ENCODE assay signal across 8 cellular contexts in the genomic region with DNA sequence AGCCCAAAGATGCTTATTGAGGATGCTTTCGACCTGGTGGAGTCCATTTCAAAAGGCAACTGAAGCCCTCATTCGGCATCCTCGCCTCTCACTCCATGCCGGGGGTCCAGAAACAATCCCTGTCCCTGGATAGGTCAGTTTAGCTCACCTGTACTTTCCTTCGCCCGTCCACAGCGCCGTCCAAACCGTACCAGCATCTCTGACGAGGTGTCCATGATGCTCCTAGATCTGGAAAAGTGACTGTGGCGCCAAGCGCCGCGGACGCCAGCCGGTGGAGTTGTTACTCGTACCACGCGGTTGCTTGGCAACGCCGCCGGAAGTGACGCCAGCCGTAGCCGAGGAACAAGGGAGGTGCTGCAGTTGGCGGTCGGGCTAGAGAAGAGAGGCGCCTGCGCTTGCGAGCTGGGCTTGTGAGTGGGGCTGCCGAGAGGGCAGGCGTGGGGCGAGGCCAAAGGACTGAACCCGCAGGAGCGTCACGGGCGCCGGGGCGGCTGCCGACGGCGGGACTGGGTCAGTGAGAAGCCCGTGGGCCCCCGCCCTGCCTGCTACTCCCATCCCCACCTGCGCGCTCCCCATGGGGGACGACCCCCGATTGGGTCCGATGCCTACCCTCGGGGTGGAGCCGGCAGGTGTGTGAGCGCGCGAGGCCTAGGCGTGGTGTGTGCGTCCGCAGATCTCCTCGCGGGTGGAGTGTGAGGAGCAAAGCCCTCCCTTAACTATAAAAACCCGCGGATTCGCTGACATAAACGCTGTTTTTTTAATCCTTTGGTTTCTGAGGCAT. TPM values are rescaled to one million over a fixed set of nuclear protein-coding genes. Genes with fewer than 3 reads are reported as not detected.
DNase-seq lines count a peak whose midpoint lies in the region; ATAC-seq, FAIRE-seq and TF ChIP-seq lines count a peak whose summit lies in the region.

A gene with protein sequence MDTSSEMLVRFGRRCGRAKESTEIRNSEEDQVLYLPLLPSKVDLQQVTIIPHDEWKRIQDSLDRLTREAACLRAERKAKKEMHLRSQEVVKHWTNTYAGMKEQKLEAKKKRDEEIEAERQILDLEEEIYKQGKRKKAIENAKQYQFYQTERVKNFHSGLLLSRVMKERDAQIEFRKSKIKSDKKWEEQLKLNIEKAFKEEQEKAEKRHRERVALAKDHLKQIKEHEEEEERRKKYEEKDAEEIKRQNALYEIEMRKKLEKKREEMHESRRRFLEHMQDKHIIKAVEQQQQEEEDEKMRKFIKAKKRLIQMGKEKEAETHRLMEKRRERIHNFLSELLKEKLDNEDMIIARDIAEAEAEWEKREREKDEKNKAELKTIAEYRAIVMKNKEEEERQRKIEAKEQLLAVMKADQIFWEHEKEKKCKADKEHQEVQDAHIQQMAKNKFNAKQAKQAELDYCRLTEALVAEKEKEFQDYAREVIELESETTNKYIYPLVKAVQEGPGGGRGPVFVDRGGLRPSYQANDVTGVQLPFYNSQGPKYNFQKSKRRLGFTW (minus strand): TSS at position 293 of the 781 bp plus-strand sequence. CDS start 78 bp downstream, at position 215.
A gene with protein sequence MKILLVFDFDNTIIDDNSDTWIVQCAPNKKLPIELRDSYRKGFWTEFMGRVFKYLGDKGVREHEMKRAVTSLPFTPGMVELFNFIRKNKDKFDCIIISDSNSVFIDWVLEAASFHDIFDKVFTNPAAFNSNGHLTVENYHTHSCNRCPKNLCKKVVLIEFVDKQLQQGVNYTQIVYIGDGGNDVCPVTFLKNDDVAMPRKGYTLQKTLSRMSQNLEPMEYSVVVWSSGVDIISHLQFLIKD (plus strand): TSS at position 357 of the 781 bp plus-strand sequence. CDS start 6,503 bp downstream, outside the sequence.

- peaks cover 5% of the 10 kb centered on the region for H3K36me3 ChIP-seq in adipocyte (ENCODE audit: control insufficient read depth, insufficient read depth, low read length, severe bottlenecking)
- no peaks in the 10 kb centered on the region for H3K36me3 ChIP-seq in parathyroid adenoma (ENCODE audit: control insufficient read depth, insufficient read depth, low read length)
- H3K36me3 ChIP-seq in transverse colon: no peaks in the 10 kb centered on the region

- TF ChIP-seq POLR2A in GM12891 (IDR thresholded peaks at IDR 0.05; ENCODE audit: low read depth, low read length): peak; percentile 82
- TF ChIP-seq POLR2A in transverse colon (IDR thresholded peaks at IDR 0.05): peak; percentile 93

- H3K79me2 ChIP-seq in parathyroid adenoma: no peaks in the 10 kb centered on the region

- DNase-seq in GM12891 (ENCODE audit: insufficient read length, low spot score) (peak; percentile 87), NCI-H1417 treated with DMSO at 0.1 percent for 48 hours (lab: John Stamatoyannopoulos, UW) (peak; percentile 35), SW 1271 (lab: John Stamatoyannopoulos, UW) (peak; percentile 93 to 96), adipocyte (ENCODE audit: low read depth) (peak; percentile 99), cardiac septum (ENCODE audit: low spot score) (peak; percentile 99), transverse colon (peak; percentile 100)

- H2AFZ ChIP-seq in parathyroid adenoma: peak within 1 kb of the TSS; percentile 90

- no peak for TF ChIP-seq EP300 in transverse colon (IDR thresholded peaks at IDR 0.05; ENCODE audit: low read depth)

- H3K4me1 ChIP-seq in adipocyte (ENCODE audit: control insufficient read depth, insufficient read depth, low read length) (peaks cover 27% of the 10 kb centered on the region), parathyroid adenoma (no peaks in the 10 kb centered on the region), transverse colon (peaks cover 5 to 15% (median 8%) of the 10 kb centered on the region in 4 donors)

- no peaks in the 10 kb centered on the region for H3K27me3 ChIP-seq in adipocyte (replicated peaks; ENCODE audit: control insufficient read depth, insufficient read depth, low read length)
- no peaks in the 10 kb centered on the region for H3K27me3 ChIP-seq in parathyroid adenoma (ENCODE audit: control insufficient read depth, insufficient read depth, low read length)
- H3K27me3 ChIP-seq in transverse colon: no peaks in the 10 kb centered on the region

- peak within 1 kb of the TSS; percentile 83 for H3K4me2 ChIP-seq in parathyroid adenoma (ENCODE audit: low read length)

- H3K9ac ChIP-seq in adipocyte (ENCODE audit: low read length) (peak within 1 kb of the TSS; percentile 87), parathyroid adenoma (peak within 1 kb of the TSS; percentile 82)

- FAIRE-seq in GM12891 (lab: Jason Lieb, UNC): peak; percentile 100

- H3K4me3 ChIP-seq in adipocyte (ENCODE audit: low read length) (peak within 1 kb of the TSS; percentile 83), parathyroid adenoma (ENCODE audit: low read depth, low read length) (peak within 1 kb of the TSS; percentile 94), transverse colon (peak within 1 kb of the TSS; percentile 66 to 88 (median 82))

- TF ChIP-seq CTCF in parathyroid adenoma (IDR thresholded peaks at IDR 0.05): no peak
- TF ChIP-seq CTCF in transverse colon (IDR thresholded peaks at IDR 0.05): no peak

- WGBS in transverse colon (ENCODE audit: low coverage in 1 of 2), 2 donors: 0 to 3% methylated on average over 10 to 62 of the region's 63 CpGs

- peak; percentile 99 for ATAC-seq in HG02798 (IDR thresholded peaks at IDR 0.05; ENCODE audit: poor library complexity, unreplicated experiment)

- intact Hi-C loops in cardiac septum (cut with DNase I) (loop anchor here (5.0 kb wide), 2 partner anchors 38 to 112 kb away; a partner anchor contains a TSS), transverse colon (cut with DNase I; ENCODE audit: low total_unique reads) (no loop called here)

- H3K9me3 ChIP-seq in adipocyte (ENCODE audit: control insufficient read depth, low read length) (no peaks in the 10 kb centered on the region), parathyroid adenoma (ENCODE audit: control insufficient read depth, low read length) (no peaks in the 10 kb centered on the region), transverse colon (no peaks in the 10 kb centered on the region)

- H3K27ac ChIP-seq in parathyroid adenoma (peak within 1 kb of the TSS; percentile 94), transverse colon (peak within 1 kb of the TSS; percentile 88 to 96 (median 92))

- in situ Hi-C loops in transverse colon (cut with MboI; ENCODE audit: low pct_ligation_motif_present in 1 of 4, low pct_unique_long_range_greater_than_20kb in 1 of 4, low sequenced_read_pairs in 3 of 4): loop anchor here in 1 of 4 donors (10.0 kb wide), 1 partner anchor 110 kb away; a partner anchor contains a TSS

TF ChIP-seq in GM12891, 5 proteins besides CTCF, POLR2A, EP300 and RAD21:
- peak; percentile 68; the same call in 1 of the 2 replicates for TF ChIP-seq TAF1 (IDR thresholded peaks at IDR 0.05; ENCODE audit: low read depth, low read length)
- 0 out of 2 replicates have a peak, but pooled peaks have one; percentile 11 for TF ChIP-seq SPI1 (IDR thresholded peaks at IDR 0.05; ENCODE audit: low read depth, low read length)
- peak; percentile 82 for TF ChIP-seq POLR2AphosphoS5 (IDR thresholded peaks at IDR 0.05; ENCODE audit: low read depth, low read length)
- 0 out of 2 replicates have a peak, but pooled peaks have one; percentile 52 for TF ChIP-seq POU2F2 (IDR thresholded peaks at IDR 0.05; ENCODE audit: low read depth, low read length)
- no peak for TF ChIP-seq PAX5 (IDR thresholded peaks at IDR 0.05; ENCODE audit: insufficient read depth, low read length, severe bottlenecking)

RNA-seq across cellular contexts. Expression of the first gene that starts in this region (rescaled TPM):
- not detected for polyA plus RNA-seq in GM12891 (2012; ENCODE audit: low read depth, missing spikeins)
- total RNA-seq in cardiac septum (not detected), transverse colon (not detected)

RNA-seq across cellular contexts. Expression of the second gene that starts in this region (rescaled TPM):
- 2.8 TPM for polyA plus RNA-seq in GM12891 (2012; ENCODE audit: low read depth, missing spikeins)
- total RNA-seq in cardiac septum (2.2 TPM), transverse colon (10 to 100 TPM in 2 of 4 donors, 1 to 10 TPM in 2; 2.6 to 16.5 (median 7.7) TPM)

Comparison
In these comparisons a context has a peak if more than half of its experiments do, and no peak if none do; other contexts are left out.
1. Peak in every context shown above with its lines: DNase-seq, ATAC-seq, H3K4me3 ChIP-seq and H3K27ac ChIP-seq.
2. DNase-seq: peak in every context shown above with its lines; median percentile 100 in transverse colon; 99 in adipocyte; 99 in cardiac septum; 94 in SW 1271; 87 in GM12891; 35 in NCI-H1417 treated with DMSO at 0.1 percent for 48 hours.